ENCODE assay signal across 13 cellular contexts in the genomic region with DNA sequence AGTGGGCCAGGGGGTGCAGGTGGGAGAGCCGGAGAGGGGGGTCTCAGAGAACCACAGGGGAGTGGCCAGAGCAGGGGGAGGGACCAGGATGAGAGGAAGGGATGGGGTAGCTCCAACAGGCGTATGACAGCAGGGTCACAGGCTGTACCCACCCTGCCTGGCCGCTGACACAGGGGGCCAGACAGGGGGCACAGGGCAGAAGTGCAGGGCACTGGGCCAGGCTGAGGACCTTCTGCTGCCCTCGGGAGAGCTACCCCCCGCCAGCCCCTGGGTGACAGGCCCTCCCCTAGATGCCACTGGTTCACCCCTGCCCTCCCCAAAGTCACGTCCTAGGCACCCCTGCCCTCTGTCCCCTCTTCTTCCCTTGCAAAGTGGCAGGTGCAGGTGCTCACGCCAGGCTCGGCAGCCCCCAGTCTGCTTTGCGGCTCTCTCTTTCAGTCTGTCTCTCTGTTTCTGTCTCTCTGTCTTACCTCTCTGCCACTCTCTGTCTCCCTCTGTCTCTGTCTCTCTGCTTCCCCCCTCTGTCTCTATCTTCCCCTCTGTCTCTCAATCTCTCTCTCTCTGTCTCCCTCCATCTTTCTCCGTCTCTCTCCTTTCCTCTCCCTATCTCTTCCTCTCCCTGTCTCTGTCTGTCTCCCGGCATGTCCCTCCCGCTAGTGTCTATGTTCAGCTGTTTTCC. TPM values are rescaled to one million over a fixed set of nuclear protein-coding genes. Genes with fewer than 3 reads are reported as not detected.
DNase-seq lines count a peak whose midpoint lies in the region; ATAC-seq and TF ChIP-seq lines count a peak whose summit lies in the region.
"Had no signal": no experiment of that assay in that cellular context is flagged by ENCODE, and none has a peak within 500 bp of the region (broad histone marks: within the 10 kb centered on the region; RNA-seq: fewer than 3 reads in every experiment).

No MANE protein-coding gene starts in this region.

- H3K36me3 Mint-ChIP-seq in stimulated activated effector memory CD8-positive, alpha-beta T cell treated with anti-CD3 and anti-CD28 coated beads, Interleukin-12 subunit alpha, Interleukin-12 subunit beta, amount 100 ng/mL, for 72 hours = no peaks in the 10 kb centered on the region

- H3K4me3 Mint-ChIP-seq in stimulated activated effector memory CD8-positive, alpha-beta T cell treated with anti-CD3 and anti-CD28 coated beads, Interleukin-12 subunit alpha, Interleukin-12 subunit beta, amount 100 ng/mL, for 72 hours = no peak overlapping the region
- H3K4me3 Mint-ChIP-seq: activated T-cell treated with anti-CD3 and anti-CD28 coated beads, Interleukin-2, amount 50 U/mL, for 72 hours had no signal

- TF ChIP-seq CTCF in RWPE2 (IDR thresholded peaks at IDR 0.05; ENCODE audit: poor library complexity, severe bottlenecking) = no peak

- H3K4me1 ChIP-seq in RWPE2 (ENCODE audit: insufficient read depth, poor library complexity, severe bottlenecking) = no peaks in the 10 kb centered on the region
- H3K4me1 ChIP-seq: upper lobe of left lung had no signal

- ATAC-seq in RWPE2 (ENCODE audit: low read depth) (no peak), left lobe of liver (no peak), HG03571 (IDR thresholded peaks at IDR 0.05; ENCODE audit: unreplicated experiment) (no peak), GM18520 (IDR thresholded peaks at IDR 0.05; ENCODE audit: unreplicated experiment) (no peak), HG02938 (IDR thresholded peaks at IDR 0.05; ENCODE audit: unreplicated experiment) (no peak)
- ATAC-seq in stimulated activated effector memory CD8-positive, alpha-beta T cell treated with anti-CD3 and anti-CD28 coated beads, Interleukin-12 subunit alpha, Interleukin-12 subunit beta, amount 100 ng/mL, for 72 hours = no peak
- ATAC-seq: activated T-cell treated with anti-CD3 and anti-CD28 coated beads, Interleukin-2, amount 50 U/mL, for 72 hours; left colon had no signal

- H3K36me3 ChIP-seq in RWPE2 (ENCODE audit: low read depth) = no peaks in the 10 kb centered on the region
- H3K36me3 ChIP-seq: neutrophil, upper lobe of left lung had no signal

- no peak overlapping the region for H3K27ac ChIP-seq in RWPE2 (ENCODE audit: poor library complexity, severe bottlenecking)
- H3K27ac ChIP-seq: neutrophil, SK-N-MC, upper lobe of left lung had no signal

- peaks cover 34% of the 10 kb centered on the region for H3K4me1 Mint-ChIP-seq in stimulated activated effector memory CD8-positive, alpha-beta T cell treated with anti-CD3 and anti-CD28 coated beads, Interleukin-12 subunit alpha, Interleukin-12 subunit beta, amount 100 ng/mL, for 72 hours

- no peaks in the 10 kb centered on the region for H3K27me3 ChIP-seq in RWPE2 (ENCODE audit: insufficient read depth, poor library complexity, severe bottlenecking)
- H3K27me3 ChIP-seq: neutrophil, upper lobe of left lung had no signal

- peak overlapping the region; percentile 67 for H3K27ac Mint-ChIP-seq in stimulated activated effector memory CD8-positive, alpha-beta T cell treated with anti-CD3 and anti-CD28 coated beads, Interleukin-12 subunit alpha, Interleukin-12 subunit beta, amount 100 ng/mL, for 72 hours
- H3K27ac Mint-ChIP-seq: activated T-cell treated with anti-CD3 and anti-CD28 coated beads, Interleukin-2, amount 50 U/mL, for 72 hours had no signal

- H3K4me3 ChIP-seq in RWPE2 (ENCODE audit: severe bottlenecking) = no peak overlapping the region
- H3K4me3 ChIP-seq: SK-N-MC, upper lobe of left lung had no signal

- no peaks in the 10 kb centered on the region for H3K9me3 ChIP-seq in RWPE2 (ENCODE audit: severe bottlenecking)
- H3K9me3 ChIP-seq: neutrophil, upper lobe of left lung had no signal

- DNase-seq in activated gamma-delta T cell treated with Interleukin-2 at 50 U/mL for 16 hours (peak; percentile 2), activated gamma-delta T cell (lab: John Stamatoyannopoulos, UW) (no peak), RWPE2 (ENCODE audit: low spot score) (peak; percentile 15), left lobe of liver (ENCODE audit: low spot score) (peak; percentile 27)
- no peak for DNase-seq in stimulated activated effector memory CD8-positive, alpha-beta T cell treated with anti-CD3 and anti-CD28 coated beads, Interleukin-12 subunit alpha, Interleukin-12 subunit beta, amount 100 ng/mL, for 72 hours (ENCODE audit: low spot score in 2 of 2)

- H3K9me3 Mint-ChIP-seq in stimulated activated effector memory CD8-positive, alpha-beta T cell treated with anti-CD3 and anti-CD28 coated beads, Interleukin-12 subunit alpha, Interleukin-12 subunit beta, amount 100 ng/mL, for 72 hours = no peaks in the 10 kb centered on the region
- H3K9me3 Mint-ChIP-seq: activated T-cell treated with anti-CD3 and anti-CD28 coated beads, Interleukin-2, amount 50 U/mL, for 72 hours had no signal

RNA-seq across cellular contexts. Expression of a gene that starts 48.5 kb away (rescaled TPM):
- total RNA-seq in left lobe of liver = 0.05 TPM

Comparison
In these comparisons a context has a peak if more than half of its experiments do, and no peak if none do; other contexts are left out.
1. DNase-seq: peak in activated gamma-delta T cell treated with Interleukin-2 at 50 U/mL for 16 hours (single experiment), RWPE2 (single experiment) and left lobe of liver (single experiment); none in activated gamma-delta T cell (single experiment) and stimulated activated effector memory CD8-positive, alpha-beta T cell treated with anti-CD3 and anti-CD28 coated beads, Interleukin-12 subunit alpha, Interleukin-12 subunit beta, amount 100 ng/mL, for 72 hours (0 of 2).